Comparison of ENCODE assay signal across 19 cellular contexts in genomic region chrX:102995316-102995715, GRCh38. TPM values are rescaled to one million over a fixed set of nuclear protein-coding genes. Genes with fewer than 3 reads are reported as not detected.
"Had no signal": no experiment of that assay in that cellular context is flagged by ENCODE, and none has a peak within 500 bp of the region (broad histone marks: within the 10 kb centered on the region; RNA-seq: fewer than 3 reads in every experiment).

No MANE protein-coding gene starts in this region.

- H3K27me3 ChIP-seq: gastrocnemius medialis, neutrophil, transverse colon had no signal

- H3K4me1 ChIP-seq: gastrocnemius medialis, heart right ventricle, transverse colon had no signal

- H3K9me3 ChIP-seq: gastrocnemius medialis, heart right ventricle, neutrophil, thoracic aorta, transverse colon had no signal

- H3K4me1 Mint-ChIP-seq: naive thymus-derived CD4-positive, alpha-beta T cell; stimulated activated naive B cell treated with anti-CD40 and anti-IgM and Interleukin-4, amounts not matched to agents 10 μg/mL and 1 μg/mL and 100 μg/mL, for 72 hours; stimulated activated naive CD8-positive, alpha-beta T cell treated with anti-CD3 and anti-CD28 coated beads, Interleukin-15, amount 100 ng/mL, for 72 hours had no signal

- H3K36me3 ChIP-seq: gastrocnemius medialis, heart right ventricle, neutrophil, thoracic aorta, transverse colon had no signal

- H3K9me3 Mint-ChIP-seq: naive thymus-derived CD4-positive, alpha-beta T cell; stimulated activated naive CD8-positive, alpha-beta T cell treated with anti-CD3 and anti-CD28 coated beads, Interleukin-15, amount 100 ng/mL, for 72 hours had no signal

- H3K4me3 ChIP-seq: coronary artery, gastrocnemius medialis, heart right ventricle, skin epidermis, thoracic aorta, transverse colon had no signal

- H3K4me3 Mint-ChIP-seq: endodermal cell; naive thymus-derived CD4-positive, alpha-beta T cell; stimulated activated naive B cell treated with anti-CD40 and anti-IgM and Interleukin-4, amounts not matched to agents 10 μg/mL and 1 μg/mL and 100 μg/mL, for 72 hours; stimulated activated naive CD8-positive, alpha-beta T cell treated with anti-CD3 and anti-CD28 coated beads, Interleukin-15, amount 100 ng/mL, for 72 hours had no signal

- H3K27ac Mint-ChIP-seq: endodermal cell; naive thymus-derived CD4-positive, alpha-beta T cell; stimulated activated naive B cell treated with anti-CD40 and anti-IgM and Interleukin-4, amounts not matched to agents 10 μg/mL and 1 μg/mL and 100 μg/mL, for 72 hours; stimulated activated naive CD8-positive, alpha-beta T cell treated with anti-CD3 and anti-CD28 coated beads, Interleukin-15, amount 100 ng/mL, for 72 hours had no signal

- H3K27me3 Mint-ChIP-seq: naive thymus-derived CD4-positive, alpha-beta T cell; stimulated activated naive CD8-positive, alpha-beta T cell treated with anti-CD3 and anti-CD28 coated beads, Interleukin-15, amount 100 ng/mL, for 72 hours had no signal

- H3K27ac ChIP-seq: coronary artery, gastrocnemius medialis, heart right ventricle, neutrophil, skin epidermis, thoracic aorta, transverse colon had no signal

- H3K36me3 Mint-ChIP-seq: naive thymus-derived CD4-positive, alpha-beta T cell; stimulated activated naive B cell treated with anti-CD40 and anti-IgM and Interleukin-4, amounts not matched to agents 10 μg/mL and 1 μg/mL and 100 μg/mL, for 72 hours had no signal

- DNase-seq: effector CD4-positive, alpha-beta T cell; endodermal cell; erythroblast; gastrocnemius medialis; heart right ventricle; hypothalamus; kidney glomerular epithelial cell; mesendoderm; naive thymus-derived CD4-positive, alpha-beta T cell; posterior cingulate gyrus; stimulated activated CD4-positive, alpha-beta T cell treated with anti-CD3 and anti-CD28 coated beads, Interleukin-2, amount 100 ng/mL, for 24 hours; stimulated activated CD4-positive, alpha-beta T cell treated with anti-CD3 and anti-CD28 coated beads, Interleukin-4, amount 100 ng/mL, for 4 hours; stimulated activated naive B cell treated with anti-CD40 and anti-IgM and Interleukin-4, amounts not matched to agents 10 μg/mL and 1 μg/mL and 100 μg/mL, for 72 hours; stimulated activated naive CD8-positive, alpha-beta T cell treated with anti-CD3 and anti-CD28 coated beads, Interleukin-15, amount 100 ng/mL, for 72 hours; transverse colon had no signal

RNA-seq across cellular contexts. Expression of gene RAB40AL, which starts 58.2 kb away (rescaled TPM):
- polyA plus RNA-seq: naive thymus-derived CD4-positive, alpha-beta T cell had no signal
